21 cellular contexts compared by ENCODE assay signal in genomic region chr20:52448513-52448912, GRCh38.
A peak's percentile ranks its signal among the peaks of the same experiment; 100 is the strongest.
DNase-seq lines count a peak whose midpoint lies in the region; ATAC-seq and TF ChIP-seq lines count a peak whose summit lies in the region.
"Had no signal": no experiment of that assay in that cellular context is flagged by ENCODE, and none has a peak within 500 bp of the region (broad histone marks: within the 10 kb centered on the region; RNA-seq: fewer than 3 reads in every experiment).

No MANE protein-coding gene starts in this region.

- H3K36me3 ChIP-seq in mesenchymal stem cell (ENCODE audit: control insufficient read depth in 1 of 2, insufficient read depth in 2 of 2, low read depth in 1 of 2, low read length in 2 of 2) (no peaks in the 10 kb centered on the region), WERI-Rb-1 (no peaks in the 10 kb centered on the region)
- H3K36me3 ChIP-seq: SJCRH30 had no signal

- no peaks in the 10 kb centered on the region for H3K27me3 Mint-ChIP-seq in WTC11 (ENCODE audit: low read depth)
- no peaks in the 10 kb centered on the region for H3K27me3 Mint-ChIP-seq in stimulated activated memory B cell treated with anti-CD40 and anti-IgM and Interleukin-4, amounts not matched to agents 10 μg/mL and 1 μg/mL and 100 μg/mL, for 72 hours
- H3K27me3 Mint-ChIP-seq: CD4-positive, alpha-beta memory T cell had no signal

- peak overlapping the region in 1 of 2 experiments; percentile 25 for H2BK12ac ChIP-seq in mesenchymal stem cell (ENCODE audit: low read length in 2 of 2)

- H4K8ac ChIP-seq in mesenchymal stem cell (ENCODE audit: low read length): peak overlapping the region; percentile 23

- H3K36me3 Mint-ChIP-seq in WTC11: no peaks in the 10 kb centered on the region
- no peaks in the 10 kb centered on the region for H3K36me3 Mint-ChIP-seq in stimulated activated memory B cell treated with anti-CD40 and anti-IgM and Interleukin-4, amounts not matched to agents 10 μg/mL and 1 μg/mL and 100 μg/mL, for 72 hours
- H3K36me3 Mint-ChIP-seq: CD4-positive, alpha-beta memory T cell had no signal

- H3K27ac ChIP-seq in mesenchymal stem cell (ENCODE audit: low read length, poor library complexity, severe bottlenecking): no peak overlapping the region
- H3K27ac ChIP-seq in WERI-Rb-1: no peak overlapping the region
- H3K27ac ChIP-seq: SJCRH30 had no signal

- H3K4me3 ChIP-seq in mesenchymal stem cell (ENCODE audit: insufficient read depth in 1 of 2, low read depth in 1 of 2, low read length in 2 of 2): no peak overlapping the region
- H3K4me3 ChIP-seq in WERI-Rb-1 (ENCODE audit: low read depth, low read length): no peak overlapping the region
- H3K4me3 ChIP-seq: SJCRH30 had no signal

- peak overlapping the region; percentile 71; the same call in 1 of the 2 replicates for H3K27ac Mint-ChIP-seq in WTC11
- H3K27ac Mint-ChIP-seq in stimulated activated memory B cell treated with anti-CD40 and anti-IgM and Interleukin-4, amounts not matched to agents 10 μg/mL and 1 μg/mL and 100 μg/mL, for 72 hours: no peak overlapping the region

- H2BK5ac ChIP-seq in mesenchymal stem cell (ENCODE audit: low read depth, low read length, poor library complexity, severe bottlenecking): no peak overlapping the region

- no peak overlapping the region for H3K4me3 Mint-ChIP-seq in WTC11
- no peak overlapping the region for H3K4me3 Mint-ChIP-seq in stimulated activated memory B cell treated with anti-CD40 and anti-IgM and Interleukin-4, amounts not matched to agents 10 μg/mL and 1 μg/mL and 100 μg/mL, for 72 hours
- H3K4me3 Mint-ChIP-seq: CD4-positive, alpha-beta memory T cell had no signal

- no peak overlapping the region for H3K23ac ChIP-seq in mesenchymal stem cell (ENCODE audit: low read length in 2 of 2)

- H3K4ac ChIP-seq in mesenchymal stem cell (ENCODE audit: low read depth in 1 of 2, low read length in 2 of 2): no peak overlapping the region

- no peak overlapping the region for H3K14ac ChIP-seq in mesenchymal stem cell (ENCODE audit: low read length in 2 of 2)

- H3K18ac ChIP-seq in mesenchymal stem cell (ENCODE audit: low read depth in 1 of 2, low read length in 2 of 2): no peak overlapping the region

- no peak overlapping the region for H2BK15ac ChIP-seq in mesenchymal stem cell (ENCODE audit: low read depth, poor library complexity, severe bottlenecking)

- peak; percentile 38 for DNase-seq in Daoy (ENCODE audit: low read depth)
- DNase-seq in H4 (ENCODE audit: low spot score): peak; percentile 46
- no peak for DNase-seq in WTC11 (ENCODE audit: low spot score)
- peak; percentile 10 for DNase-seq in mesenchymal stem cell
- no peak for DNase-seq in WERI-Rb-1
- no peak for DNase-seq in activated CD8-positive, alpha-beta memory T cell treated with anti-CD3 and anti-CD28 coated beads, Interleukin-2, amount 50 U/mL, for 4 hours
- no peak for DNase-seq in activated effector memory CD4-positive, alpha-beta T cell treated with anti-CD3 and anti-CD28 coated beads, Interleukin-2, amount 50 U/mL, for 16 hours
- DNase-seq: C1 segment of cervical spinal cord; CD4-positive, alpha-beta memory T cell; COR-L47; DMS79 treated with DMSO at 0.1 percent for 48 hours; GOT3; IMR-90; KG1; MM.1S; NCI-H1694 treated with DMSO at 0.1 percent for 48 hours had no signal

- TF ChIP-seq CTCF in WTC11 (IDR thresholded peaks at IDR 0.05) (no peak), WERI-Rb-1 (IDR thresholded peaks at IDR 0.05; ENCODE audit: low read depth, low read length) (no peak)

- H3K79me1 ChIP-seq in mesenchymal stem cell (replicated peaks; ENCODE audit: low read length, poor library complexity, severe bottlenecking): no peaks in the 10 kb centered on the region

- ATAC-seq in WTC11: no peak
- ATAC-seq in stimulated activated memory B cell treated with anti-CD40 and anti-IgM and Interleukin-4, amounts not matched to agents 10 μg/mL and 1 μg/mL and 100 μg/mL, for 72 hours: no peak
- ATAC-seq: HCT116, Right ventricle myocardium inferior, SK-N-SH treated with all-trans-retinoic acid at 6 μM for 48 hours had no signal

- no peak overlapping the region for H4K91ac ChIP-seq in mesenchymal stem cell (ENCODE audit: low read length)

- H2BK120ac ChIP-seq in mesenchymal stem cell (ENCODE audit: low read depth, low read length): no peak overlapping the region

- WGBS in mesenchymal stem cell: 95% methylated on average over 3 of the region's 4 CpGs

- POLR2A ChIA-PET in WTC11 (lab: Charles Lee): no interaction called here

- peaks cover under 1% of the 10 kb centered on the region; the same call in 1 of the 2 replicates for H3K9me3 Mint-ChIP-seq in WTC11
- H3K9me3 Mint-ChIP-seq in stimulated activated memory B cell treated with anti-CD40 and anti-IgM and Interleukin-4, amounts not matched to agents 10 μg/mL and 1 μg/mL and 100 μg/mL, for 72 hours: no peaks in the 10 kb centered on the region
- H3K9me3 Mint-ChIP-seq: CD4-positive, alpha-beta memory T cell had no signal

- H2AFZ ChIP-seq in mesenchymal stem cell (ENCODE audit: low read depth, low read length): no peak overlapping the region

- no peak overlapping the region for H3K9ac ChIP-seq in mesenchymal stem cell (ENCODE audit: low read length)

- H3K9me3 ChIP-seq in mesenchymal stem cell (ENCODE audit: control insufficient read depth, low read length): no peaks in the 10 kb centered on the region
- no peaks in the 10 kb centered on the region for H3K9me3 ChIP-seq in WERI-Rb-1 (ENCODE audit: severe bottlenecking)
- H3K9me3 ChIP-seq: SJCRH30 had no signal

- H3K27me3 ChIP-seq in mesenchymal stem cell (ENCODE audit: control insufficient read depth in 1 of 2, insufficient read depth in 1 of 2, low read length in 2 of 2) (no peaks in the 10 kb centered on the region), WERI-Rb-1 (ENCODE audit: insufficient read depth, low read depth, severe bottlenecking) (peaks cover 81% of the 10 kb centered on the region)

- CTCF ChIA-PET in WTC11 (lab: Charles Lee): interaction anchor here (0.6 kb wide), 1 partner anchor 198 kb away, joined by 3 read pairs; no protein-coding TSS in a partner anchor

- H3K4me2 ChIP-seq in mesenchymal stem cell (ENCODE audit: low read length, poor library complexity, severe bottlenecking): no peak overlapping the region

- H2AK5ac ChIP-seq in mesenchymal stem cell (ENCODE audit: low read length, severe bottlenecking): no peak overlapping the region

- H3K4me1 Mint-ChIP-seq in WTC11: no peaks in the 10 kb centered on the region
- H3K4me1 Mint-ChIP-seq in stimulated activated memory B cell treated with anti-CD40 and anti-IgM and Interleukin-4, amounts not matched to agents 10 μg/mL and 1 μg/mL and 100 μg/mL, for 72 hours: no peaks in the 10 kb centered on the region
- H3K4me1 Mint-ChIP-seq: CD4-positive, alpha-beta memory T cell had no signal

- H3K4me1 ChIP-seq in mesenchymal stem cell (ENCODE audit: control insufficient read depth, insufficient read depth, low read depth, low read length): no peaks in the 10 kb centered on the region
- H3K4me1 ChIP-seq: SJCRH30 had no signal

TF ChIP-seq in WTC11, 78 proteins besides CTCF, POLR2A, EP300 and RAD21:
- TF ChIP-seq, protein P1, sequence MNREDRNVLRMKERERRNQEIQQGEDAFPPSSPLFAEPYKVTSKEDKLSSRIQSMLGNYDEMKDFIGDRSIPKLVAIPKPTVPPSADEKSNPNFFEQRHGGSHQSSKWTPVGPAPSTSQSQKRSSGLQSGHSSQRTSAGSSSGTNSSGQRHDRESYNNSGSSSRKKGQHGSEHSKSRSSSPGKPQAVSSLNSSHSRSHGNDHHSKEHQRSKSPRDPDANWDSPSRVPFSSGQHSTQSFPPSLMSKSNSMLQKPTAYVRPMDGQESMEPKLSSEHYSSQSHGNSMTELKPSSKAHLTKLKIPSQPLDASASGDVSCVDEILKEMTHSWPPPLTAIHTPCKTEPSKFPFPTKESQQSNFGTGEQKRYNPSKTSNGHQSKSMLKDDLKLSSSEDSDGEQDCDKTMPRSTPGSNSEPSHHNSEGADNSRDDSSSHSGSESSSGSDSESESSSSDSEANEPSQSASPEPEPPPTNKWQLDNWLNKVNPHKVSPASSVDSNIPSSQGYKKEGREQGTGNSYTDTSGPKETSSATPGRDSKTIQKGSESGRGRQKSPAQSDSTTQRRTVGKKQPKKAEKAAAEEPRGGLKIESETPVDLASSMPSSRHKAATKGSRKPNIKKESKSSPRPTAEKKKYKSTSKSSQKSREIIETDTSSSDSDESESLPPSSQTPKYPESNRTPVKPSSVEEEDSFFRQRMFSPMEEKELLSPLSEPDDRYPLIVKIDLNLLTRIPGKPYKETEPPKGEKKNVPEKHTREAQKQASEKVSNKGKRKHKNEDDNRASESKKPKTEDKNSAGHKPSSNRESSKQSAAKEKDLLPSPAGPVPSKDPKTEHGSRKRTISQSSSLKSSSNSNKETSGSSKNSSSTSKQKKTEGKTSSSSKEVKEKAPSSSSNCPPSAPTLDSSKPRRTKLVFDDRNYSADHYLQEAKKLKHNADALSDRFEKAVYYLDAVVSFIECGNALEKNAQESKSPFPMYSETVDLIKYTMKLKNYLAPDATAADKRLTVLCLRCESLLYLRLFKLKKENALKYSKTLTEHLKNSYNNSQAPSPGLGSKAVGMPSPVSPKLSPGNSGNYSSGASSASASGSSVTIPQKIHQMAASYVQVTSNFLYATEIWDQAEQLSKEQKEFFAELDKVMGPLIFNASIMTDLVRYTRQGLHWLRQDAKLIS (CRISPR knock-in tag; IDR thresholded peaks at IDR 0.05; ENCODE audit: borderline replicate concordance): no peak
- TF ChIP-seq, protein P2, sequence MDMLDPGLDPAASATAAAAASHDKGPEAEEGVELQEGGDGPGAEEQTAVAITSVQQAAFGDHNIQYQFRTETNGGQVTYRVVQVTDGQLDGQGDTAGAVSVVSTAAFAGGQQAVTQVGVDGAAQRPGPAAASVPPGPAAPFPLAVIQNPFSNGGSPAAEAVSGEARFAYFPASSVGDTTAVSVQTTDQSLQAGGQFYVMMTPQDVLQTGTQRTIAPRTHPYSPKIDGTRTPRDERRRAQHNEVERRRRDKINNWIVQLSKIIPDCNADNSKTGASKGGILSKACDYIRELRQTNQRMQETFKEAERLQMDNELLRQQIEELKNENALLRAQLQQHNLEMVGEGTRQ (CRISPR knock-in tag; IDR thresholded peaks at IDR 0.05): no peak
- TF ChIP-seq OVOL2 (CRISPR knock-in tag; IDR thresholded peaks at IDR 0.05; ENCODE audit: borderline replicate concordance) (no peak), IRF2 (CRISPR knock-in tag; IDR thresholded peaks at IDR 0.05; ENCODE audit: borderline replicate concordance, low read depth) (no peak)

Comparison
In these comparisons a context has a peak if more than half of its experiments do, and no peak if none do; other contexts are left out.
1. DNase-seq: peak in Daoy (single experiment), H4 (single experiment) and mesenchymal stem cell (single experiment); none in WTC11 (single experiment), WERI-Rb-1 (single experiment), activated CD8-positive, alpha-beta memory T cell treated with anti-CD3 and anti-CD28 coated beads, Interleukin-2, amount 50 U/mL, for 4 hours (single experiment) and activated effector memory CD4-positive, alpha-beta T cell treated with anti-CD3 and anti-CD28 coated beads, Interleukin-2, amount 50 U/mL, for 16 hours (single experiment).